ENCODE assay signal across 24 cellular contexts in genomic region chr10:51886438-51887068, GRCh38.
DNase-seq lines count a peak whose midpoint lies in the region; ATAC-seq, FAIRE-seq and TF ChIP-seq lines count a peak whose summit lies in the region.
"Had no signal": no experiment of that assay in that cellular context is flagged by ENCODE, and none has a peak within 500 bp of the region (broad histone marks: within the 10 kb centered on the region; RNA-seq: fewer than 3 reads in every experiment).

No MANE protein-coding gene starts in this region.

- TF ChIP-seq EP300 in HepG2 (IDR thresholded peaks at IDR 0.05; ENCODE audit: low read depth in 2 of 2, low read length in 2 of 2): no peak
- TF ChIP-seq EP300 in HepG2 (CRISPR knock-in tag; IDR thresholded peaks at IDR 0.05; ENCODE audit: borderline replicate concordance): no peak

- H3K27ac ChIP-seq in ascending aorta (peak overlapping the region; percentile 46 to 48), smooth muscle cell (ENCODE audit: low read depth) (peak overlapping the region; percentile 43), HepG2 (ENCODE audit: extremely low read length, insufficient read depth, low read length) (no peak overlapping the region)
- H3K27ac ChIP-seq: BLaER1 treated with 17β-estradiol and CSF1 and Interleukin-3, amounts not matched to agents 10 nM and 100 nM; hepatocyte; KMS-11; parathyroid adenoma; skin epidermis had no signal

- POLR2A ChIA-PET in HepG2 (lab: Yijun Ruan, JAX): no interaction called here

- intact Hi-C loops in ascending aorta (cut with DNase I) (loop anchor here (10.0 kb wide), 1 partner anchor 892 kb away; no protein-coding TSS in a partner anchor), HepG2 (cut with micrococcal nuclease; ENCODE audit: unreplicated experiment) (no loop called here), sciatic nerve (cut with DNase I) (no loop called here)

- no peak overlapping the region for H3K4me3 ChIP-seq in ascending aorta
- H3K4me3 ChIP-seq in smooth muscle cell: no peak overlapping the region
- H3K4me3 ChIP-seq in HepG2 (replicated peaks in 1 of 3; ENCODE audit: insufficient read depth in 1 of 3, low read depth in 2 of 3, low read length in 3 of 3): no peak overlapping the region
- H3K4me3 ChIP-seq: BLaER1 treated with 17β-estradiol and CSF1 and Interleukin-3, amounts not matched to agents 10 nM and 100 nM; hepatocyte; skin epidermis had no signal

- no peak for TF ChIP-seq POLR2A in HepG2 (IDR thresholded peaks at IDR 0.05; ENCODE audit: insufficient read depth in 1 of 2, low read depth in 2 of 2, low read length in 2 of 2)

- no TSS peak for BruUV-seq in HepG2 (replicated peaks; lab: Mats Ljungman, UMichigan)

- peak; percentile 24 for DNase-seq in GM04504 (ENCODE audit: low read depth)
- DNase-seq in ascending aorta (ENCODE audit: low spot score in 2 of 2): no peak
- peak; percentile 78 for DNase-seq in fibroblast of peridontal ligament (ENCODE audit: extremely low read depth)
- DNase-seq in smooth muscle cell (lab: John Stamatoyannopoulos, UW; ENCODE audit: unreplicated experiment): no peak
- no peak for DNase-seq in HepG2 (ENCODE audit: low spot score)
- DNase-seq in sciatic nerve (ENCODE audit: low spot score): no peak
- no peak for DNase-seq in GM19240 (ENCODE audit: insufficient read length, low spot score)
- no peak for DNase-seq in cerebellar nuclear complex (lab: John Stamatoyannopoulos, UW)
- DNase-seq: activated CD4-positive, alpha-beta memory T cell treated with anti-CD3 and anti-CD28 coated beads for 36 hours; activated naive CD4-positive, alpha-beta T cell; GOT3; naive B cell; NCI-H1092 treated with DMSO at 0.1 percent for 48 hours; NCI-H2107; NCI-H524 treated with DMSO at 0.1 percent for 48 hours; Right ventricle myocardium superior; stimulated activated CD4-positive, alpha-beta T cell treated with anti-CD3 and anti-CD28 coated beads, Interleukin-4, amount 100 ng/mL, for 24 hours had no signal

- H3K9me3 ChIP-seq in ascending aorta: peaks cover 0 to under 1% of the 10 kb centered on the region in 2 donors
- no peaks in the 10 kb centered on the region for H3K9me3 ChIP-seq in smooth muscle cell (replicated peaks; ENCODE audit: low read depth)
- no peaks in the 10 kb centered on the region for H3K9me3 ChIP-seq in HepG2 (ENCODE audit: low read length)

- CTCF ChIA-PET in HepG2 (lab: Yijun Ruan, JAX; ENCODE audit: low intra/inter-chr PET ratio, low total read pairs): no interaction called here

- in situ Hi-C loops in HepG2 (cut with HindIII; ENCODE audit: extremely low pct_ligation_motif_present, low pct_unique_long_range_greater_than_20kb): no loop called here

- H3K4me2 ChIP-seq in smooth muscle cell (peak overlapping the region; percentile 45), HepG2 (ENCODE audit: low read depth, low read length) (no peak overlapping the region)
- H3K4me2 ChIP-seq: BLaER1 treated with 17β-estradiol and CSF1 and Interleukin-3, amounts not matched to agents 10 nM and 100 nM; hepatocyte; KMS-11 had no signal

- H3K79me2 ChIP-seq in smooth muscle cell (ENCODE audit: low read depth) (no peaks in the 10 kb centered on the region), HepG2 (ENCODE audit: insufficient read depth, low read length) (no peaks in the 10 kb centered on the region)
- H3K79me2 ChIP-seq: hepatocyte, parathyroid adenoma had no signal

- TF ChIP-seq RAD21 in HepG2 (CRISPR knock-in tag; IDR thresholded peaks at IDR 0.05): no peak

- TF ChIP-seq CTCF in ascending aorta (IDR thresholded peaks at IDR 0.05): no peak
- no peak for TF ChIP-seq CTCF in smooth muscle cell (IDR thresholded peaks at IDR 0.05; ENCODE audit: borderline replicate concordance, insufficient read depth, poor library complexity, severe bottlenecking)
- TF ChIP-seq CTCF in HepG2 (CRISPR knock-in tag; IDR thresholded peaks at IDR 0.05): no peak

- no peaks in the 10 kb centered on the region for H4K20me1 ChIP-seq in smooth muscle cell (ENCODE audit: low read depth)
- H4K20me1 ChIP-seq in HepG2 (ENCODE audit: insufficient read depth, low read length): no peaks in the 10 kb centered on the region
- H4K20me1 ChIP-seq: BLaER1 treated with 17β-estradiol and CSF1 and Interleukin-3, amounts not matched to agents 10 nM and 100 nM had no signal

- WGBS in smooth muscle cell (ENCODE audit: low lambda C conversion rate): 35% methylated on average over 4 of the region's 4 CpGs
- WGBS in HepG2 (ENCODE audit: low lambda C conversion rate): 0% methylated on average over 4 of the region's 4 CpGs

- H3K27me3 ChIP-seq in ascending aorta (no peaks in the 10 kb centered on the region), smooth muscle cell (ENCODE audit: low read depth) (no peaks in the 10 kb centered on the region), HepG2 (ENCODE audit: control insufficient read depth in 1 of 2, insufficient read depth in 2 of 2, low read length in 2 of 2) (no peaks in the 10 kb centered on the region)
- H3K27me3 ChIP-seq: BLaER1 treated with 17β-estradiol and CSF1 and Interleukin-3, amounts not matched to agents 10 nM and 100 nM; hepatocyte had no signal

- ATAC-seq in HepG2 (no peak), sciatic nerve (no peak)

- FAIRE-seq in HepG2 (lab: Jason Lieb, UNC): no peak
- FAIRE-seq: D721Med, keratinocyte had no signal

- H2AFZ ChIP-seq in smooth muscle cell (ENCODE audit: low read depth) (no peak overlapping the region), HepG2 (ENCODE audit: low read length) (no peak overlapping the region)
- H2AFZ ChIP-seq: hepatocyte, parathyroid adenoma had no signal

- no peaks in the 10 kb centered on the region for H3F3A ChIP-seq in smooth muscle cell (ENCODE audit: low read depth)

- no peaks in the 10 kb centered on the region for H3K36me3 ChIP-seq in ascending aorta
- H3K36me3 ChIP-seq in smooth muscle cell (ENCODE audit: low read depth): no peaks in the 10 kb centered on the region
- H3K36me3 ChIP-seq in HepG2 (replicated peaks in 1 of 2; ENCODE audit: control insufficient read depth in 1 of 2, insufficient read depth in 2 of 2, low read length in 2 of 2): no peaks in the 10 kb centered on the region
- H3K36me3 ChIP-seq: BLaER1 treated with 17β-estradiol and CSF1 and Interleukin-3, amounts not matched to agents 10 nM and 100 nM had no signal

- H3K4me1 ChIP-seq in ascending aorta (peaks cover 3 to 30% of the 10 kb centered on the region in 2 donors), smooth muscle cell (ENCODE audit: low read depth) (no peaks in the 10 kb centered on the region), HepG2 (ENCODE audit: insufficient read depth, low read length) (no peaks in the 10 kb centered on the region)
- H3K4me1 ChIP-seq: BLaER1 treated with 17β-estradiol and CSF1 and Interleukin-3, amounts not matched to agents 10 nM and 100 nM; parathyroid adenoma had no signal

- no peak overlapping the region for H3K9ac ChIP-seq in smooth muscle cell (ENCODE audit: low read depth)
- no peak overlapping the region for H3K9ac ChIP-seq in HepG2 (ENCODE audit: insufficient read depth, low read depth, low read length)
- H3K9ac ChIP-seq: BLaER1 treated with 17β-estradiol and CSF1 and Interleukin-3, amounts not matched to agents 10 nM and 100 nM; KMS-11; parathyroid adenoma had no signal

TF ChIP-seq in HepG2, 621 proteins besides CTCF, POLR2A, EP300 and RAD21 (continues in another document):
- TF ChIP-seq ZSCAN21 (CRISPR knock-in tag; IDR thresholded peaks at IDR 0.05; ENCODE audit: borderline replicate concordance) (no peak), KDM6A (CRISPR knock-in tag; IDR thresholded peaks at IDR 0.05; ENCODE audit: low read depth) (no peak), ZNF234 (CRISPR knock-in tag; conservative IDR thresholded peaks at IDR 0.05) (no peak)
- TF ChIP-seq, protein P1, sequence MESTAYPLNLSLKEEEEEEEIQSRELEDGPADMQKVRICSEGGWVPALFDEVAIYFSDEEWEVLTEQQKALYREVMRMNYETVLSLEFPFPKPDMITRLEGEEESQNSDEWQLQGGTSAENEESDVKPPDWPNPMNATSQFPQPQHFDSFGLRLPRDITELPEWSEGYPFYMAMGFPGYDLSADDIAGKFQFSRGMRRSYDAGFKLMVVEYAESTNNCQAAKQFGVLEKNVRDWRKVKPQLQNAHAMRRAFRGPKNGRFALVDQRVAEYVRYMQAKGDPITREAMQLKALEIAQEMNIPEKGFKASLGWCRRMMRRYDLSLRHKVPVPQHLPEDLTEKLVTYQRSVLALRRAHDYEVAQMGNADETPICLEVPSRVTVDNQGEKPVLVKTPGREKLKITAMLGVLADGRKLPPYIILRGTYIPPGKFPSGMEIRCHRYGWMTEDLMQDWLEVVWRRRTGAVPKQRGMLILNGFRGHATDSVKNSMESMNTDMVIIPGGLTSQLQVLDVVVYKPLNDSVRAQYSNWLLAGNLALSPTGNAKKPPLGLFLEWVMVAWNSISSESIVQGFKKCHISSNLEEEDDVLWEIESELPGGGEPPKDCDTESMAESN (CRISPR knock-in tag; conservative IDR thresholded peaks at IDR 0.05): no peak

Comparison
In these comparisons a context has a peak if more than half of its experiments do, and no peak if none do; other contexts are left out.
1. DNase-seq: peak in GM04504 (single experiment) and fibroblast of peridontal ligament (single experiment); none in ascending aorta (0 of 2), smooth muscle cell (single experiment), HepG2 (single experiment), sciatic nerve (single experiment), GM19240 (single experiment) and cerebellar nuclear complex (0 of 2).